In the genomic region with DNA sequence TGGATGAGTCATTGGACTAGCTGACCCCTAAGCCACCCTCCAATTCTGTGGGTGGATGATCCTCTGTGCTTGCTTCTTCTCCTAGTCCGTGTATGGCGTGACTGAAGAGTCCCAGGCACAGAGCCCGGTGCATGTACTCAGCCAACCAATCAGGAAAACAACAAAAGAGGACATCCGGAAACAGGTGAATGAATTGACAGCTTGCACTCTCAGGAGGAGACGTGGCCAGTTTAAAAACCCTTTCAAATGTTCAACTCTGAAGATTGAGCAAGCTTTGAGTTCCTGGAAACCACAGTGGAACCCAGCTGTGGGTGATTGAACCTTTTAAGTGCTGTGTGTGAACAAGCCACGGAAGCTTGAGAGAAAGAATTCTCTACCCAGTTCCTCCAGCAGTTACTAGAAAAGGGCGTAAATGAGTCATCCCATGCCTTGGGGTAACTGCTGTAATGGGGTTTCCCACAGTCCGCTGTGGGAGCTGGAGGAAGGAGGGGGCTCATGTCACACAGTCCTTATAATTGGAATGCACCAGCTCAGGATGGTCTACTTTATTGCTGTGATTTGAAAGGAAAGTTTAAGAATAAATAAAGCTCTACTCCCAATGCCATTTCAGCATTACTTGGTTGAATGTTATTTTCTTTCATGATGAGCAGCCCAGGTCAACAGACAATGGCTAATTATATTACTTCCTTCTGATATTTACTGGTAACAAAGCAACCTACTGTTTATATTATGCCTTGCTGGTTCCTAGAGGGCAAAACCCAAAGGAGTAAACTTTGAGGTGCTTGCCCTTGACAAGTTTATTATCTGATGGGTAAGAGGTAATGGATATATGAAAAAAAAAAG, we compare ENCODE assay signal across 8 cellular contexts.
DNase-seq lines count a peak whose midpoint lies in the region; TF ChIP-seq lines count a peak whose summit lies in the region.

No MANE protein-coding gene starts in this region.

- H3K4me3 ChIP-seq in GM06990 (replicated peaks; ENCODE audit: low read depth, low read length) (no peak overlapping the region; the same call in 1 of the 2 replicates), GM23248 (no peak overlapping the region), fibroblast of villous mesenchyme (ENCODE audit: low read depth, low read length) (no peak overlapping the region)

- no peak overlapping the region for H3K9ac ChIP-seq in GM23248

- H3K79me2 ChIP-seq in GM23248 (ENCODE audit: insufficient read depth), result no peaks in the 10 kb centered on the region

- in situ Hi-C loops in GM23248 (cut with MboI), result no loop called here

- H3K27me3 ChIP-seq in GM06990 (replicated peaks; ENCODE audit: control insufficient read depth, insufficient read depth, low read length) (no peaks in the 10 kb centered on the region), GM23248 (replicated peaks; ENCODE audit: insufficient read depth) (peaks cover 76% of the 10 kb centered on the region)

- peaks cover 11% of the 10 kb centered on the region; the same call in 1 of the 2 replicates for H3F3A ChIP-seq in GM23248 (ENCODE audit: insufficient read depth)

- intact Hi-C loops in posterior cingulate gyrus (cut with DNase I), result no loop called here

- H3K36me3 ChIP-seq in GM06990 (ENCODE audit: control insufficient read depth, insufficient read depth, low read length), result no peaks in the 10 kb centered on the region
- no peaks in the 10 kb centered on the region for H3K36me3 ChIP-seq in GM23248 (ENCODE audit: low read depth)

- no peak overlapping the region for H3K27ac ChIP-seq in GM23248

- H4K20me1 ChIP-seq in GM23248 (ENCODE audit: insufficient read depth), result no peaks in the 10 kb centered on the region

- no peak overlapping the region for H3K4me2 ChIP-seq in GM23248 (ENCODE audit: unreplicated experiment)

- H3K4me1 ChIP-seq in GM23248 (ENCODE audit: insufficient read depth), result no peaks in the 10 kb centered on the region

- TF ChIP-seq CTCF in GM06990 (IDR thresholded peaks at IDR 0.05; ENCODE audit: insufficient read depth, low read length, poor library complexity, severe bottlenecking), result no peak
- no peak for TF ChIP-seq CTCF in fibroblast of villous mesenchyme (IDR thresholded peaks at IDR 0.05; ENCODE audit: insufficient read depth, low read depth, low read length)

- no peaks in the 10 kb centered on the region for H3K9me2 ChIP-seq in GM23248 (ENCODE audit: insufficient read depth)

- 51 to 53% methylated on average over 8 of the region's 8 CpGs for WGBS in GM23248 (ENCODE audit: low coverage in 1 of 2, low lambda C conversion rate in 2 of 2, missing lambda C conversion rate in 2 of 2), 2 experiments

- peak; percentile 86 for DNase-seq in GM06990 (ENCODE audit: extremely low read depth, insufficient read length)
- DNase-seq in GM23248, result peak; percentile 66
- DNase-seq in LoVo (ENCODE audit: low spot score), result peak; percentile 5
- DNase-seq in activated CD8-positive, alpha-beta memory T cell treated with anti-CD3 and anti-CD28 coated beads for 48 hours (ENCODE audit: low read depth in 2 of 3, low spot score in 2 of 3), result peak; percentile 19 to 37 (median 35)
- DNase-seq in fibroblast of villous mesenchyme (ENCODE audit: low read depth), result peak; percentile 74
- peak; percentile 10 to 46 (median 20) for DNase-seq in stimulated activated CD4-positive, alpha-beta T cell treated with anti-CD3 and anti-CD28 coated beads, Interleukin-1b, Interleukin-23, amount 100 ng/mL, for 24 hours (ENCODE audit: low read depth in 4 of 4, low spot score in 1 of 4)
- no peak for DNase-seq in posterior cingulate gyrus
- no peak for DNase-seq in NCI-H524 (lab: John Stamatoyannopoulos, UW)

- no peaks in the 10 kb centered on the region for H3K9me3 ChIP-seq in GM23248 (ENCODE audit: low read depth)

- no peak overlapping the region for H2AFZ ChIP-seq in GM23248

Comparison
In these comparisons a context has a peak if more than half of its experiments do, and no peak if none do; other contexts are left out.
1. DNase-seq: peak in GM06990 (single experiment), GM23248 (single experiment), LoVo (single experiment), activated CD8-positive, alpha-beta memory T cell treated with anti-CD3 and anti-CD28 coated beads for 48 hours (3 of 3), fibroblast of villous mesenchyme (single experiment) and stimulated activated CD4-positive, alpha-beta T cell treated with anti-CD3 and anti-CD28 coated beads, Interleukin-1b, Interleukin-23, amount 100 ng/mL, for 24 hours (4 of 4); none in posterior cingulate gyrus (0 of 10) and NCI-H524 (0 of 2).